Comparison of ENCODE assay signal across 15 cellular contexts in the genomic region with DNA sequence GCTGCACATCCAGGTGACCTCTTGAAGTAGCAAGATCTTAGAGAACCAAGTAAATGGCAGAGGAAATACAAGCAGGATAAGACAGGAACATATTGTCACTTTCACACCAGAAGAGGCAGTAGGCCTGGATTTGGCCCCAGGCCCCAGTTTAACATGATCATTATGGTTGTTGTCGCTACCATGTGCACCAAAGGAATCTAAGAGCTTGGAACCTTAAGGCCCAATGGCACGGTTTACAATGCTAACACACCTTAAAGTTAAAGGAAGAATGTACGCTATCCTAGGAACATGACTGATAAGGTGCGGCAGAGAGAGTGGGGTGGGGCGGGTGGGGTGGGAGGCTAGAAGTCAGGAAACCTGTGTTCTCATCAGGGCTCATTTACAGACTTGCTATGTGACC.
DNase-seq lines count a peak whose midpoint lies in the region; ATAC-seq and TF ChIP-seq lines count a peak whose summit lies in the region.
"Had no signal": no experiment of that assay in that cellular context is flagged by ENCODE, and none has a peak within 500 bp of the region (broad histone marks: within the 10 kb centered on the region; RNA-seq: fewer than 3 reads in every experiment).

No MANE protein-coding gene starts in this region.

- in situ Hi-C loops in brain microvascular endothelial cell (cut with HindIII; ENCODE audit: low pct_ligation_motif_present, low sequenced_read_pairs), result loop anchor here (25.0 kb wide), 1 partner anchor 316 kb away; no protein-coding TSS in a partner anchor

- no peak overlapping the region for H3K4me3 ChIP-seq in heart right ventricle
- no peak overlapping the region for H3K4me3 ChIP-seq in brain microvascular endothelial cell (ENCODE audit: low read depth, low read length)
- no peak overlapping the region for H3K4me3 ChIP-seq in mucosa of descending colon
- no peak overlapping the region for H3K4me3 ChIP-seq in effector memory CD4-positive, alpha-beta T cell (ENCODE audit: insufficient read depth, low read depth, low read length, poor library complexity, severe bottlenecking)

- TF ChIP-seq CTCF in heart right ventricle (IDR thresholded peaks at IDR 0.05) (no peak), brain microvascular endothelial cell (IDR thresholded peaks at IDR 0.05; ENCODE audit: low read depth, low read length, missing control alignments) (no peak), mucosa of descending colon (IDR thresholded peaks at IDR 0.05) (no peak)

- no peaks in the 10 kb centered on the region for H3K36me3 ChIP-seq in heart right ventricle
- H3K36me3 ChIP-seq in brain microvascular endothelial cell (replicated peaks), result no peaks in the 10 kb centered on the region
- H3K36me3 ChIP-seq in mucosa of descending colon (ENCODE audit: low read depth), result no peaks in the 10 kb centered on the region
- no peaks in the 10 kb centered on the region for H3K36me3 ChIP-seq in effector memory CD4-positive, alpha-beta T cell (ENCODE audit: control insufficient read depth, insufficient read depth, low read length)

- ATAC-seq in heart right ventricle, result no peak
- ATAC-seq in Right ventricle myocardium inferior, result no peak
- ATAC-seq in mucosa of descending colon, result peak; percentile 92
- no peak for ATAC-seq in GM19035 (IDR thresholded peaks at IDR 0.05; ENCODE audit: unreplicated experiment)

- H3K9me3 ChIP-seq in heart right ventricle (no peaks in the 10 kb centered on the region), mucosa of descending colon (no peaks in the 10 kb centered on the region)
- no peaks in the 10 kb centered on the region for H3K9me3 ChIP-seq in effector memory CD4-positive, alpha-beta T cell (ENCODE audit: control insufficient read depth, low read length)

- intact Hi-C loops in heart right ventricle (cut with DNase I) (loop anchor here in 5 of 10 donors (5.0 to 10.0 kb wide), 5 partner anchors 59 to 227 kb away; a partner anchor contains a TSS), Right ventricle myocardium inferior (cut with DNase I) (loop anchor here (5.0 kb wide), 1 partner anchor 121 kb away; no protein-coding TSS in a partner anchor), mucosa of descending colon (cut with DNase I, micrococcal nuclease) (no loop called here)

- peaks cover 6 to 68% (median 39%) of the 10 kb centered on the region in 9 donors for H3K4me1 ChIP-seq in heart right ventricle
- H3K4me1 ChIP-seq in mucosa of descending colon (ENCODE audit: low read depth), result peaks cover 13% of the 10 kb centered on the region
- H3K4me1 ChIP-seq in effector memory CD4-positive, alpha-beta T cell (ENCODE audit: control insufficient read depth, insufficient read depth, low read length, poor library complexity, severe bottlenecking), result no peaks in the 10 kb centered on the region

- DNase-seq in heart right ventricle (no peak), Right ventricle myocardium inferior (ENCODE audit: missing footprints) (no peak), brain microvascular endothelial cell (no peak), mucosa of descending colon (peak in 1 of 3 donors; percentile 30), NCI-H748 (lab: John Stamatoyannopoulos, UW; ENCODE audit: unreplicated experiment) (no peak), mesenteric fat pad (ENCODE audit: low spot score) (no peak)
- no peak for DNase-seq in effector memory CD4-positive, alpha-beta T cell
- DNase-seq: activated CD4-positive, CD25-positive, alpha-beta regulatory T cell treated with anti-CD3 and anti-CD28 coated beads, Interleukin-2, amount 50 U/mL, for 72 hours; activated naive CD8-positive, alpha-beta T cell treated with anti-CD3 and anti-CD28 coated beads for 36 hours; CD4-positive, CD25-positive, alpha-beta regulatory T cell; NCI-H2171 treated with DMSO at 0.1 percent for 48 hours; NCI-H774; stimulated activated CD4-positive, alpha-beta T cell treated with anti-CD3 and anti-CD28 coated beads, Interleukin-2, amount 100 ng/mL, for 48 hours; T-helper 9 cell had no signal

- 72 to 79% methylated on average over 5 of the region's 5 CpGs for WGBS in heart right ventricle, 2 donors

- no peaks in the 10 kb centered on the region for H3K27me3 ChIP-seq in heart right ventricle
- H3K27me3 ChIP-seq in brain microvascular endothelial cell (replicated peaks), result no peaks in the 10 kb centered on the region
- no peaks in the 10 kb centered on the region for H3K27me3 ChIP-seq in effector memory CD4-positive, alpha-beta T cell (replicated peaks; ENCODE audit: control insufficient read depth, insufficient read depth, low read length, poor library complexity, severe bottlenecking)

- H3K27ac ChIP-seq in heart right ventricle, result peak overlapping the region in 7 of 10 donors; percentile 45 to 86 (median 80)
- H3K27ac ChIP-seq in brain microvascular endothelial cell, result peak overlapping the region; percentile 81
- no peak overlapping the region for H3K27ac ChIP-seq in effector memory CD4-positive, alpha-beta T cell (ENCODE audit: insufficient read depth, low read length, poor library complexity, severe bottlenecking)
